In genomic region chr7:36366649-36367560, GRCh38 we compare ENCODE assay signal across 8 cellular contexts. TPM values are rescaled to one million over a fixed set of nuclear protein-coding genes. Genes with fewer than 3 reads are reported as not detected.
DNase-seq lines count a peak whose midpoint lies in the region; ATAC-seq and TF ChIP-seq lines count a peak whose summit lies in the region.

No MANE protein-coding gene starts in this region.

- ATAC-seq in natural killer cell treated with Interleukin-12 subunit alpha and Interleukin-12 subunit beta and Interleukin-15 and Interleukin-18, amount 100 ng/mL, for 72 hours, result peak; percentile 99

- no peaks in the 10 kb centered on the region for H3K36me3 ChIP-seq in DOHH2 (ENCODE audit: control insufficient read depth, low read length)

- no peaks in the 10 kb centered on the region for H3K79me2 ChIP-seq in DOHH2 (ENCODE audit: control insufficient read depth, low read length)

- H3K4me2 ChIP-seq in DOHH2 (ENCODE audit: low read length), result peak overlapping the region; percentile 80

- peak overlapping the region; percentile 83 for H3K4me3 ChIP-seq in DOHH2 (ENCODE audit: low read length)
- peak overlapping the region; percentile 86 for H3K4me3 ChIP-seq in fibroblast of the aortic adventitia (ENCODE audit: low read depth, low read length)

- DNase-seq in H4 (ENCODE audit: low spot score) (peak; percentile 93), LHCN-M2 (ENCODE audit: low read depth) (peak; percentile 81), RPMI7951 (ENCODE audit: low read depth) (peak; percentile 87), fibroblast of the aortic adventitia (ENCODE audit: low read depth) (peak; percentile 72)
- peak; percentile 86 for DNase-seq in activated T-helper 9 cell treated with anti-CD3 and anti-CD28 coated beads, Interleukin-2, amount 50 U/mL, for 16 hours (ENCODE audit: low read depth)
- DNase-seq in natural killer cell treated with Interleukin-12 subunit alpha and Interleukin-12 subunit beta and Interleukin-15 and Interleukin-18, amount 100 ng/mL, for 72 hours (ENCODE audit: low spot score), result peak; percentile 93
- DNase-seq in stimulated activated naive CD4-positive, alpha-beta T cell (lab: John Stamatoyannopoulos, UW), result peak; percentile 82 to 89 (median 88)

- 0 out of 2 replicates have a peak, but pooled peaks cover 4% of the 10 kb centered on the region for H3F3A ChIP-seq in DOHH2 (ENCODE audit: control insufficient read depth, insufficient read depth)

- H3K4me1 ChIP-seq in DOHH2 (ENCODE audit: control insufficient read depth, low read length), result peaks cover 12% of the 10 kb centered on the region

- no peak overlapping the region for H3K27ac Mint-ChIP-seq in natural killer cell treated with Interleukin-12 subunit alpha and Interleukin-12 subunit beta and Interleukin-15 and Interleukin-18, amount 100 ng/mL, for 72 hours

- H3K36me3 Mint-ChIP-seq in natural killer cell treated with Interleukin-12 subunit alpha and Interleukin-12 subunit beta and Interleukin-15 and Interleukin-18, amount 100 ng/mL, for 72 hours, result no peaks in the 10 kb centered on the region

- H3K9me3 ChIP-seq in DOHH2 (ENCODE audit: control insufficient read depth, insufficient read depth, low read length), result no peaks in the 10 kb centered on the region

- peak overlapping the region; percentile 86 for H3K4me3 Mint-ChIP-seq in natural killer cell treated with Interleukin-12 subunit alpha and Interleukin-12 subunit beta and Interleukin-15 and Interleukin-18, amount 100 ng/mL, for 72 hours

- H3K9me3 Mint-ChIP-seq in natural killer cell treated with Interleukin-12 subunit alpha and Interleukin-12 subunit beta and Interleukin-15 and Interleukin-18, amount 100 ng/mL, for 72 hours, result no peaks in the 10 kb centered on the region

- no peak overlapping the region for H3K27ac ChIP-seq in DOHH2 (ENCODE audit: low read depth, low read length)

- H4K20me1 ChIP-seq in DOHH2 (ENCODE audit: control insufficient read depth, insufficient read depth, low read depth, low read length), result no peaks in the 10 kb centered on the region

- peaks cover 14 to 16% of the 10 kb centered on the region in 2 donors for H3K27me3 Mint-ChIP-seq in natural killer cell treated with Interleukin-12 subunit alpha and Interleukin-12 subunit beta and Interleukin-15 and Interleukin-18, amount 100 ng/mL, for 72 hours

- H3K27me3 ChIP-seq in DOHH2 (ENCODE audit: control insufficient read depth, low read length), result peaks cover 31% of the 10 kb centered on the region

- peaks cover 0 to 5% of the 10 kb centered on the region in 2 donors for H3K4me1 Mint-ChIP-seq in natural killer cell treated with Interleukin-12 subunit alpha and Interleukin-12 subunit beta and Interleukin-15 and Interleukin-18, amount 100 ng/mL, for 72 hours (ENCODE audit: low read depth in 2 of 2)

- TF ChIP-seq CTCF in DOHH2 (IDR thresholded peaks at IDR 0.05; ENCODE audit: low read depth, low read length, poor library complexity, severe bottlenecking), result peak; percentile 92
- TF ChIP-seq CTCF in fibroblast of the aortic adventitia (IDR thresholded peaks at IDR 0.05; ENCODE audit: insufficient read depth, low read length), result peak; percentile 72

- no peaks in the 10 kb centered on the region for H3K9me2 ChIP-seq in DOHH2 (replicated peaks; ENCODE audit: control insufficient read depth, low read length)

RNA-seq across cellular contexts. Expression of gene ANLN, which starts 22.8 kb away (rescaled TPM):
- total RNA-seq in H4 (2014; rRNA removed; shearing (Covaris generic)), result 132 and 151 TPM in 2 replicates
- total RNA-seq in LHCN-M2 (2014; rRNA removed) (370 and 373 TPM in 2 replicates), fibroblast of the aortic adventitia (ENCODE audit: low replicate concordance) (9.1 and 171 TPM in 2 replicates)
- 56.0 TPM for polyA plus RNA-seq in LHCN-M2 (2012)
- total RNA-seq in RPMI7951 (2014; rRNA removed; shearing (Covaris generic)), result 435 and 537 TPM in 2 replicates
- 10 to 100 TPM; 31.1 to 67.0 TPM for total RNA-seq in natural killer cell treated with Interleukin-12 subunit alpha and Interleukin-12 subunit beta and Interleukin-15 and Interleukin-18, amount 100 ng/mL, for 72 hours
